ENCODE assay signal across 16 cellular contexts in the genomic region with DNA sequence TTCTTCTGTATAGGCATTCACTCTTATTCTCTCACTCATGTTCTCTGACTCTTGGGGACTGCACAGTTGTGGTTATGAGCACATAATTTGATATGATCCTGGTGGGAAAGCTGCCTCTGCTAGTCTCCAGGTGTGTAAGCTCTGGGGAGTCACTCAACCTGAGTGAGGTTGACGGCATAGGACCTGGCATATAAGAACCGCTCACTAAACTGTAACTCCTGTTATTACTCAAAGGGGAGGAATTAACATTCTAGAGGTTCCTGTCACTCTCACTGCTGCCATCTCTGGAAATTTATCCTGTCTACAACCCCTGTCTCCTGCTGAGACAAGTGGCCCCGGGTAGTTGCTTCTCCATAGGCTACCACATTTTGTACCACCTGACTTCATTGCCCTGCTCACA. TPM values are rescaled to one million over a fixed set of nuclear protein-coding genes. Genes with fewer than 3 reads are reported as not detected.
"Had no signal": no experiment of that assay in that cellular context is flagged by ENCODE, and none has a peak within 500 bp of the region (broad histone marks: within the 10 kb centered on the region; RNA-seq: fewer than 3 reads in every experiment).

No MANE protein-coding gene starts in this region.

- H3K9me3 Mint-ChIP-seq: nephron progenitor cell; T-helper 2 cell treated with Interferon-gamma antibody and Interleukin-4, amounts not matched to agents 5 μg/mL and 100 μg/mL, for 36 hours had no signal

- H3K9me3 ChIP-seq: mucosa of descending colon, psoas muscle, tibial artery, vagina had no signal

- ATAC-seq: mucosa of descending colon had no signal

- H3K4me1 ChIP-seq: vagina had no signal

- H3K4me3 ChIP-seq: cardiac muscle cell, mucosa of descending colon, psoas muscle, tibial artery, vagina had no signal

- H3K27ac ChIP-seq: cardiac muscle cell, psoas muscle, tibial artery, vagina had no signal

- H3K27me3 ChIP-seq: cardiac muscle cell, tibial artery, vagina had no signal

- H3K4me3 Mint-ChIP-seq: nephron progenitor cell; T-helper 2 cell treated with Interferon-gamma antibody and Interleukin-4, amounts not matched to agents 5 μg/mL and 100 μg/mL, for 36 hours had no signal

- H3K4me1 Mint-ChIP-seq: nephron progenitor cell had no signal

- DNase-seq: activated CD4-positive, CD25-positive, alpha-beta regulatory T cell treated with anti-CD3 and anti-CD28 coated beads, Interleukin-2, amount 50 U/mL, for 72 hours; activated gamma-delta T cell; foreskin melanocyte; mammary epithelial cell; mucosa of descending colon; nephron progenitor cell; psoas muscle; stimulated activated CD4-positive, alpha-beta T cell treated with anti-CD3 and anti-CD28 coated beads, Interleukin-4, amount 100 ng/mL, for 1 hour; stimulated activated CD8-positive, alpha-beta memory T cell treated with anti-CD3 and anti-CD28 coated beads, Interleukin-4, amount 100 ng/mL, for 48 hours; tibial artery had no signal

- H3K27ac Mint-ChIP-seq: T-helper 2 cell treated with Interferon-gamma antibody and Interleukin-4, amounts not matched to agents 5 μg/mL and 100 μg/mL, for 36 hours had no signal

RNA-seq across cellular contexts. Expression of a gene that starts 16.1 kb away (rescaled TPM):
- total RNA-seq: astrocyte, cardiac muscle cell, endothelial cell of umbilical vein, mammary epithelial cell, mucosa of descending colon, omental fat pad, psoas muscle, vagina had no signal
